In genomic region chr16:81876273-81876900, GRCh38 we compare ENCODE assay signal across 21 cellular contexts.
"Had no signal": no experiment of that assay in that cellular context is flagged by ENCODE, and none has a peak within 500 bp of the region (broad histone marks: within the 10 kb centered on the region; RNA-seq: fewer than 3 reads in every experiment).

No MANE protein-coding gene starts in this region.

- H3K27me3 ChIP-seq: esophagus squamous epithelium, right lobe of liver, spleen, testis, tibial nerve, upper lobe of right lung, vagina had no signal

- ATAC-seq: gastroesophageal sphincter; lower lobe of right lung; psoas muscle; right lobe of liver; stimulated activated memory B cell treated with anti-CD40 and anti-IgM and Interleukin-4, amounts not matched to agents 10 μg/mL and 1 μg/mL and 100 μg/mL, for 72 hours; stimulated activated naive CD8-positive, alpha-beta T cell treated with anti-CD3 and anti-CD28 coated beads, Interleukin-15, amount 100 ng/mL, for 72 hours; upper lobe of right lung had no signal

- H3K27ac ChIP-seq: esophagus squamous epithelium, gastroesophageal sphincter, left ventricle myocardium inferior, lower lobe of right lung, psoas muscle, right lobe of liver, spleen, testis, tibial nerve, upper lobe of right lung, vagina had no signal

- H3K4me1 ChIP-seq: gastroesophageal sphincter, left ventricle myocardium inferior, psoas muscle, testis had no signal

- H3K4me3 ChIP-seq: esophagus squamous epithelium, gastroesophageal sphincter, left ventricle myocardium inferior, lower lobe of right lung, psoas muscle, right lobe of liver, spleen, testis, tibial nerve, upper lobe of right lung, vagina had no signal

- H3K9me3 ChIP-seq: esophagus squamous epithelium, gastroesophageal sphincter, left ventricle myocardium inferior, lower lobe of right lung, psoas muscle, right lobe of liver, spleen, testis, tibial nerve, upper lobe of right lung, vagina had no signal

- H3K36me3 ChIP-seq: esophagus squamous epithelium, gastroesophageal sphincter, left ventricle myocardium inferior, lower lobe of right lung, right lobe of liver, tibial nerve, upper lobe of right lung, vagina had no signal

- DNase-seq: dermis blood vessel endothelial cell; esophagus squamous epithelium; foreskin fibroblast; immature natural killer cell; left ventricle myocardium inferior; lower lobe of right lung; naive B cell; psoas muscle; retina; right lobe of liver; spleen; stimulated activated CD4-positive, alpha-beta T cell treated with anti-CD3 and anti-CD28 coated beads, Interleukin-15, amount 100 ng/mL, for 24 hours; stimulated activated CD4-positive, alpha-beta T cell treated with anti-CD3 and anti-CD28 coated beads, Interleukin-1b, Interleukin-23, amount 100 ng/mL, for 48 hours; stimulated activated CD4-positive, alpha-beta T cell treated with anti-CD3 and anti-CD28 coated beads, Interleukin-4, amount 100 ng/mL, for 24 hours; stimulated activated naive CD8-positive, alpha-beta T cell treated with anti-CD3 and anti-CD28 coated beads, Interleukin-15, amount 100 ng/mL, for 72 hours; testis; upper lobe of right lung had no signal
